ENCODE assay signal across 8 cellular contexts in the genomic region with DNA sequence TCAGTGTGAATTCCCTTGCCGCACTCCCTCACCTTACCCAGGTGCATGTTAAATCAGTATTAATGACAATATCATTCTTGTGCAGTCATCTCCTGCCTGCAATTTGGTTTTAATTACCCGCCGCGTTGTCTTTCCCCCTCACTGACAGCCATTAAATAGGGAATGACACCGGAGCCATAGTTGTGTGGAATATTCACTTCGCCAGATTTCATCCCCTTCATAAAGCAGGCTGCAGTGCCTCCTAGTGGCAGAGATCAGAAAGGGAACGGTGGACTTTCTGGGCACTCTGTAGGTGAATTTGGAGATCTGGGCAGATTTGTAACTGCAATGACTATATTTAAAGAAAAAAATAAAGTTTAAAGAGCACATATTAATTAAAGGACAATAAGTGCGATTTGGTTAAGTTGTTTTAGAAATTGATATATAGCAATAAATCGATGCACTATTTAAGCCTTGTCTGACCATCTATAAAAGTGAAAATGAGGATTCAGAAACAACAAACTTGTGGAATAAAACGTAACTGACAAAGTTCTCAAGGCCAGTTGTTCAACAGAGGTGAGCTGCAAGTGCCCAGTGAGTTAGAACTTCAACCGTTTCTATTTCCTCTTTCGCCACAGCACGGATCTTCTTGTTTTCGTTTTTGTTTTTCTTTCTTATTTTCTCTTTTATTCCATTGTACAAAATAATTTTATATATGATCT.
DNase-seq lines count a peak whose midpoint lies in the region; ATAC-seq and TF ChIP-seq lines count a peak whose summit lies in the region.

No MANE protein-coding gene starts in this region.

- H3K4me3 ChIP-seq in gastroesophageal sphincter = peak overlapping the region in 1 of 2 donors; percentile 8

- H3K27ac Mint-ChIP-seq in activated CD4-positive, alpha-beta T cell treated with anti-CD3 and anti-CD28 coated beads, Interleukin-2, amount 10 ng/mL, durations not matched to agents 24 days and 14 days = no peak overlapping the region

- H3K4me1 ChIP-seq in gastroesophageal sphincter = peaks cover 0 to 7% (median 3%) of the 10 kb centered on the region in 3 donors

- no peaks in the 10 kb centered on the region for H3K4me1 Mint-ChIP-seq in activated CD4-positive, alpha-beta T cell treated with anti-CD3 and anti-CD28 coated beads, Interleukin-2, amount 10 ng/mL, durations not matched to agents 24 days and 14 days

- no peaks in the 10 kb centered on the region for H3K27me3 Mint-ChIP-seq in activated CD4-positive, alpha-beta T cell treated with anti-CD3 and anti-CD28 coated beads, Interleukin-2, amount 10 ng/mL, durations not matched to agents 24 days and 14 days

- 30 to 37% methylated on average over 10 to 14 of the region's 14 CpGs for WGBS in gastroesophageal sphincter (ENCODE audit: low coverage in 1 of 2), 2 donors

- H3K4me3 Mint-ChIP-seq in activated CD4-positive, alpha-beta T cell treated with anti-CD3 and anti-CD28 coated beads, Interleukin-2, amount 10 ng/mL, durations not matched to agents 24 days and 14 days = no peak overlapping the region

- TF ChIP-seq EP300 in gastroesophageal sphincter (IDR thresholded peaks at IDR 0.05) = no peak

- H3K9me3 ChIP-seq in gastroesophageal sphincter = no peaks in the 10 kb centered on the region

- peak; percentile 3 for DNase-seq in NCI-H2029 (lab: John Stamatoyannopoulos, UW)
- peak; percentile 80 for DNase-seq in activated CD4-positive, alpha-beta T cell treated with anti-CD3 and anti-CD28 coated beads, Interleukin-2, amount 10 ng/mL, durations not matched to agents 24 days and 14 days
- DNase-seq in pons (ENCODE audit: low spot score) = peak; percentile 42
- DNase-seq in DMS79 treated with DMSO at 0.1 percent for 48 hours (lab: John Stamatoyannopoulos, UW) = no peak

- no peaks in the 10 kb centered on the region for H3K27me3 ChIP-seq in gastroesophageal sphincter

- no peaks in the 10 kb centered on the region for H3K36me3 ChIP-seq in gastroesophageal sphincter

- ATAC-seq in GM18867 (IDR thresholded peaks at IDR 0.05; ENCODE audit: unreplicated experiment) = peak; percentile 54
- ATAC-seq in gastroesophageal sphincter = no peak
- no peak for ATAC-seq in HG03521 (IDR thresholded peaks at IDR 0.05; ENCODE audit: unreplicated experiment)

- peak; percentile 95 for TF ChIP-seq CTCF in C4-2B (conservative IDR thresholded peaks at IDR 0.05)
- peak; percentile 72 to 85 (median 82) for TF ChIP-seq CTCF in gastroesophageal sphincter (IDR thresholded peaks at IDR 0.05)

- no peak overlapping the region for H3K27ac ChIP-seq in C4-2B
- H3K27ac ChIP-seq in gastroesophageal sphincter = no peak overlapping the region

- intact Hi-C loops in activated CD4-positive, alpha-beta T cell treated with anti-CD3 and anti-CD28 coated beads, Interleukin-2, amount 10 ng/mL, durations not matched to agents 24 days and 14 days (cut with micrococcal nuclease) = no loop called here

- TF ChIP-seq POLR2A in gastroesophageal sphincter (IDR thresholded peaks at IDR 0.05) = no peak

- H3K9me3 Mint-ChIP-seq in activated CD4-positive, alpha-beta T cell treated with anti-CD3 and anti-CD28 coated beads, Interleukin-2, amount 10 ng/mL, durations not matched to agents 24 days and 14 days = no peaks in the 10 kb centered on the region

- no peaks in the 10 kb centered on the region for H3K36me3 Mint-ChIP-seq in activated CD4-positive, alpha-beta T cell treated with anti-CD3 and anti-CD28 coated beads, Interleukin-2, amount 10 ng/mL, durations not matched to agents 24 days and 14 days (ENCODE audit: low read depth)
